ENCODE assay signal across 1 cellular context in the genomic region with DNA sequence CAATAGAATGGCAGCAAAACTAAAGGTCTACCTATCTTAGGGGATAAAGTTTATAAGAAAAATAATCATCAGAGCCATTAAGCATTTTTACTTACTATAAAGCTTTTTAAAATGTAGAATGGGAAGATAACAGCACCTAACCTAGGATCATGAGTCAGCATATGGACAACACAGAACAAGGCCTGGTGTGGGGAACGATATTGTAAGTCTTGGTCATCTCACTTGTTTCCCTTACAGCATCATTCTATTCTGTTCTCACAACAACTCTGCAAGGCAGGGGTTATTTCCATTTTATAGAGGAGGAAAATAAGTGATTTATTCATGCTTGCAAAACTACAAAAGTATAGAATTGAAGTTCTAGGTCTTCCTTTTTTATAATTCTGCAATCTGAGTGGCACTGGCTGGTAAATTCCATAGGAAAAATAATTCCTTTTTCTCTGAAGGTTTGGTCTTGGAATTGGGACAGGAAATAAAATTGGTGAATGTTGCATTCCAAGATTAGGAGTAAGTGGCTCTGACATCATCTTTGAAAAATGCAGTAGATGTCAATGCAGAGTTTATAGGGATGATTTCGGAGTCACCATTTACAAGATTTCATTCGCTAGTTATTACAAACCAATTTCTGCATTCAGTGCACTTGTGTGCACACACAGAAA.
TF ChIP-seq lines count a peak whose summit lies in the region.

No MANE protein-coding gene starts in this region.

TF ChIP-seq in IMR-90, 13 proteins besides CTCF, POLR2A, EP300 and RAD21 (continued from another document):
- TF ChIP-seq MAZ (IDR thresholded peaks at IDR 0.05; ENCODE audit: borderline replicate concordance, low read depth, low read length): no peak
- TF ChIP-seq FOS (IDR thresholded peaks at IDR 0.05; ENCODE audit: low read depth, low read length): no peak
- TF ChIP-seq MAFK (IDR thresholded peaks at IDR 0.05; ENCODE audit: low read depth, low read length): peak; percentile 66
- no peak for TF ChIP-seq RCOR1 (IDR thresholded peaks at IDR 0.05; ENCODE audit: insufficient replicate concordance, low read length)
- no peak for TF ChIP-seq SMC3 (IDR thresholded peaks at IDR 0.05; ENCODE audit: low read depth, low read length)
- TF ChIP-seq, protein P1, sequence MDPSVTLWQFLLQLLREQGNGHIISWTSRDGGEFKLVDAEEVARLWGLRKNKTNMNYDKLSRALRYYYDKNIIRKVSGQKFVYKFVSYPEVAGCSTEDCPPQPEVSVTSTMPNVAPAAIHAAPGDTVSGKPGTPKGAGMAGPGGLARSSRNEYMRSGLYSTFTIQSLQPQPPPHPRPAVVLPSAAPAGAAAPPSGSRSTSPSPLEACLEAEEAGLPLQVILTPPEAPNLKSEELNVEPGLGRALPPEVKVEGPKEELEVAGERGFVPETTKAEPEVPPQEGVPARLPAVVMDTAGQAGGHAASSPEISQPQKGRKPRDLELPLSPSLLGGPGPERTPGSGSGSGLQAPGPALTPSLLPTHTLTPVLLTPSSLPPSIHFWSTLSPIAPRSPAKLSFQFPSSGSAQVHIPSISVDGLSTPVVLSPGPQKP (IDR thresholded peaks at IDR 0.05; ENCODE audit: borderline replicate concordance, low read depth, low read length): no peak
- TF ChIP-seq RFX5 (IDR thresholded peaks at IDR 0.05; ENCODE audit: low read depth, low read length): no peak
- TF ChIP-seq BHLHE40 (IDR thresholded peaks at IDR 0.05; ENCODE audit: low read depth, low read length): no peak
- no peak for TF ChIP-seq MXI1 (IDR thresholded peaks at IDR 0.05; ENCODE audit: borderline replicate concordance, low read depth, low read length)
- TF ChIP-seq CHD1 (IDR thresholded peaks at IDR 0.05; ENCODE audit: low read depth, low read length): no peak
